Comparison of ENCODE assay signal across 15 cellular contexts in genomic region chr1:199312626-199313025, GRCh38.
"Had no signal": no experiment of that assay in that cellular context is flagged by ENCODE, and none has a peak within 500 bp of the region (broad histone marks: within the 10 kb centered on the region; RNA-seq: fewer than 3 reads in every experiment).

No MANE protein-coding gene starts in this region.

- H3K36me3 ChIP-seq: esophagus squamous epithelium, tibial nerve, upper lobe of right lung, vagina had no signal

- H2AFZ ChIP-seq: hepatocyte had no signal

- H3K4me3 ChIP-seq: esophagus squamous epithelium, hepatocyte, testis, tibial nerve, upper lobe of right lung, vagina had no signal

- H3K9me3 ChIP-seq: esophagus squamous epithelium, testis, tibial nerve, upper lobe of right lung, vagina had no signal

- H3K4me1 ChIP-seq: esophagus squamous epithelium, testis, tibial nerve, upper lobe of right lung, vagina had no signal

- H3K4me2 ChIP-seq: hepatocyte had no signal

- ATAC-seq: effector memory CD8-positive, alpha-beta T cell; naive thymus-derived CD8-positive, alpha-beta T cell; sciatic nerve; stimulated activated naive CD8-positive, alpha-beta T cell treated with anti-CD3 and anti-CD28 coated beads, Interleukin-15, amount 100 ng/mL, for 72 hours; upper lobe of right lung had no signal

- H3K27ac ChIP-seq: esophagus squamous epithelium, hepatocyte, testis, tibial nerve, upper lobe of right lung, vagina had no signal

- H3K27me3 ChIP-seq: esophagus squamous epithelium, hepatocyte, testis, tibial nerve, upper lobe of right lung, vagina had no signal

- H3K79me2 ChIP-seq: hepatocyte had no signal

- DNase-seq: effector memory CD8-positive, alpha-beta T cell; esophagus squamous epithelium; foreskin fibroblast; naive thymus-derived CD8-positive, alpha-beta T cell; posterior cingulate gyrus; stimulated activated CD4-positive, alpha-beta T cell treated with anti-CD3 and anti-CD28 coated beads, Interleukin-2, amount 100 ng/mL, for 24 hours; stimulated activated CD4-positive, alpha-beta T cell treated with anti-CD3 and anti-CD28 coated beads, Interleukin-4, amount 100 ng/mL, for 4 hours; stimulated activated naive B cell treated with anti-CD40 and anti-IgM and Interleukin-4, amounts not matched to agents 10 μg/mL and 1 μg/mL and 100 μg/mL, for 72 hours; stimulated activated naive CD8-positive, alpha-beta T cell treated with anti-CD3 and anti-CD28 coated beads, Interleukin-15, amount 100 ng/mL, for 72 hours; testis; upper lobe of right lung had no signal
